In the genomic region with DNA sequence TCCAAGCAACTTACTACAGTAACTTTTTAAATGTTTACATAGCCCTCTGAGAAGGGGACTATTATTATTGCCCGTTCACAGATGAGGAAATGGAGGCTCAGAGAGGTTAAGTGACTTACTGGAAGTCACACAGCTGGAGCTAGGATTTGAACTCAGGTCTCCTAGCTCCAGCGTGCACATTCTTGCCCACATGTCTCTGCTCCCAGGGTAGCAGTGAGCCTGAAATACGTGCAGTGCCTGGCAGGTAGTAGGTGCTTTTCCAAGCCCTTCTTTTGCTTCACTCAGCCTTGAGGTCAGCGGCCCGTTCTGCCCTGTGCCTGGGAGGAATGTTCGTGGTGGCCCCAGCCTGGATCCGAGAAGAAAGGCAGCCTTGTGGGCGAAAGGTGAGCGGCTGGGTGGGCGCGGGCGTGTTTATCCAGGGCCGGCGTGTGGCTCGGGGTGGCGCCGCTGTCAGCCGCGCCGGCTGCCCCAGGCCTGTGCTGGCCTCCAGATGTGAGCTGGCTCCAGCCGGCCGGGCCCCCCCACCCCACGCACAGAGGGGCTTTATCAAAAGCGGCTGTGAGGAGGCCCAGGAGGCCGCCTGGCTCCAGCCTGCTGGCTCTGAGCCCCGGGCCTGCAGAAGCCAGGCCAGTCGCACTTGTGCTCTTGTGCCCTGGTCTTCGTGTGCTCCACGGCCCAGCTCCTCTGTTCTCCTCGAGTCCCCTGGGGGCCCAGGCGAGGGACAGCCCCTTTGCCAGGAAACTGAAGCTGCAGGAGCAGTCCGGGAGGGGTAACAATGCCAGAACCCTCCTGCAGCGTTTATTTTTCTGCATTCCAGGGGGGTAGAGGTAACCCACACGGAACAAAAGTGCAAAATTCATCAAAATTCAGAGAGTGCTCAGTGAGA, we compare ENCODE assay signal across 1 cellular context.
TF ChIP-seq lines count a peak whose summit lies in the region.

No MANE protein-coding gene starts in this region.

TF ChIP-seq in SK-N-SH treated with all-trans-retinoic acid at 6 μM for 48 hours, 23 proteins besides CTCF, POLR2A, EP300 and RAD21 (continued from another document):
- 0 out of 2 replicates have a peak, but pooled peaks have one; percentile 46 for TF ChIP-seq CSRNP3 (CRISPR knock-in tag; IDR thresholded peaks at IDR 0.05)
